8 cellular contexts compared by ENCODE assay signal in the genomic region with DNA sequence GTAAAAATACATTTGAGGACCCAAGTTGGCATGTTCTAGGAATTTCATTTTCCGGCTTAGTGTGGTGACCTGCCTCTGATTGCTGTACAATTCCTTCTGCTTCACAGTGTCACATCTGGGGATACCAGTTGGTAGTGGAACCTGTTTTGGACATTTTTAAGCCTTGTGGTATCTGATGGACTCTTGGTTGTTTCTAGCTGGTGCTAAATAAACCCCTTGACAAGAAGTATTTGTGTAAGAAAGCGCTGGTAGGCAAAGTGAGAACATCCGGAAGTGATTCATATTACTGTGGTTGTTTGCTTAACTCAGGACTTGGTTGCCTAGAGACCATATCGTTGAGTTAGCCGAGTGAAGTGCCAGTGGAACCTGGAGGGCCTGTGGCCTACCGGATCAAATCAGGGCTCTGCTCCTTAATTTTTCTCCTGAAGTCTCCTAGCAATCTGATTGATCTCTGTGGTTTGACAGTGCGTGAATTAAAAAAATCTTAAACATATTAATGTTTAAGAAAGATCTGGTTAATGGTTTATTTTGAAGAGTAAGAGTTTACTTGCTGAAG. TPM values are rescaled to one million over a fixed set of nuclear protein-coding genes. Genes with fewer than 3 reads are reported as not detected.
DNase-seq lines count a peak whose midpoint lies in the region; ATAC-seq and TF ChIP-seq lines count a peak whose summit lies in the region.

No MANE protein-coding gene starts in this region.

- DNase-seq in DMS 273 (lab: John Stamatoyannopoulos, UW; ENCODE audit: unreplicated experiment) (peak; percentile 85), HPDE6-E6E7 (ENCODE audit: extremely low spot score) (peak; percentile 81), NOMO-1 (lab: John Stamatoyannopoulos, UW; ENCODE audit: unreplicated experiment in 2 of 2) (peak; percentile 93 to 98), activated T-cell treated with anti-CD3 and anti-CD28 coated beads for 48 hours (ENCODE audit: low read depth) (peak; percentile 43), esophagus squamous epithelium (lab: John Stamatoyannopoulos, UW) (peak; percentile 21), nephron progenitor cell (peak; percentile 38), type B pancreatic cell (ENCODE audit: extremely low spot score, unreplicated experiment) (no peak)

- H3K27me3 Mint-ChIP-seq in nephron progenitor cell (ENCODE audit: low read depth, poor library complexity) (peaks cover 2% of the 10 kb centered on the region), type B pancreatic cell (no peaks in the 10 kb centered on the region)

- H3K4me1 Mint-ChIP-seq in nephron progenitor cell: peaks cover 44% of the 10 kb centered on the region
- H3K4me1 Mint-ChIP-seq in type B pancreatic cell (ENCODE audit: unreplicated experiment): peaks cover 28% of the 10 kb centered on the region

- 3 to 7% methylated on average over 7 of the region's 7 CpGs for WGBS in esophagus squamous epithelium, 2 donors

- peak; percentile 99 for ATAC-seq in GM21390 (IDR thresholded peaks at IDR 0.05; ENCODE audit: unreplicated experiment)

- peak overlapping the region in 1 of 4 donors; percentile 46 for H3K4me3 ChIP-seq in esophagus squamous epithelium

- peak overlapping the region; percentile 70 for H3K4me3 Mint-ChIP-seq in nephron progenitor cell
- peak overlapping the region; percentile 78 for H3K4me3 Mint-ChIP-seq in type B pancreatic cell

- TF ChIP-seq CTCF in esophagus squamous epithelium (IDR thresholded peaks at IDR 0.05) (no peak), nephron progenitor cell (IDR thresholded peaks at IDR 0.05) (no peak), type B pancreatic cell (conservative IDR thresholded peaks at IDR 0.05) (no peak)

- H3K36me3 Mint-ChIP-seq in nephron progenitor cell (ENCODE audit: low read depth): peaks cover 11% of the 10 kb centered on the region
- H3K36me3 Mint-ChIP-seq in type B pancreatic cell: peaks cover 4% of the 10 kb centered on the region

- intact Hi-C loops in esophagus squamous epithelium (cut with DNase I): no loop called here

- H3K27ac ChIP-seq in esophagus squamous epithelium: peak overlapping the region; percentile 77 to 92 (median 84)

- H3K9me3 ChIP-seq in esophagus squamous epithelium: no peaks in the 10 kb centered on the region

- H3K27ac Mint-ChIP-seq in nephron progenitor cell (peak overlapping the region; percentile 99), type B pancreatic cell (peak overlapping the region; percentile 94)

- H3K27me3 ChIP-seq in esophagus squamous epithelium: no peaks in the 10 kb centered on the region

- H3K9me3 Mint-ChIP-seq in nephron progenitor cell (no peaks in the 10 kb centered on the region), type B pancreatic cell (no peaks in the 10 kb centered on the region)

- H3K4me1 ChIP-seq in esophagus squamous epithelium: peaks cover 16 to 98% (median 59%) of the 10 kb centered on the region in 3 donors

- no peaks in the 10 kb centered on the region for H3K36me3 ChIP-seq in esophagus squamous epithelium

- peak in 1 of 4 donors; percentile 9 for TF ChIP-seq POLR2A in esophagus squamous epithelium (IDR thresholded peaks at IDR 0.05)

RNA-seq across cellular contexts. Expression of a gene that starts 12.8 kb away (rescaled TPM):
- total RNA-seq in esophagus squamous epithelium: 100 to 1,000 TPM; 181 to 285 (median 193) TPM
- 80.4 and 131 TPM in 2 replicates for total RNA-seq in type B pancreatic cell (ENCODE audit: low replicate concordance)

RNA-seq across cellular contexts. Expression of a gene that starts 48.8 kb away (rescaled TPM):
- 1 to 10 TPM in 3 of 4 donors, under 1 TPM in 1; 0.79 to 9.3 (median 1.8) TPM for total RNA-seq in esophagus squamous epithelium
- total RNA-seq in type B pancreatic cell (ENCODE audit: low replicate concordance): 4.8 and 5.5 TPM in 2 replicates
